8 cellular contexts compared by ENCODE assay signal in the genomic region with DNA sequence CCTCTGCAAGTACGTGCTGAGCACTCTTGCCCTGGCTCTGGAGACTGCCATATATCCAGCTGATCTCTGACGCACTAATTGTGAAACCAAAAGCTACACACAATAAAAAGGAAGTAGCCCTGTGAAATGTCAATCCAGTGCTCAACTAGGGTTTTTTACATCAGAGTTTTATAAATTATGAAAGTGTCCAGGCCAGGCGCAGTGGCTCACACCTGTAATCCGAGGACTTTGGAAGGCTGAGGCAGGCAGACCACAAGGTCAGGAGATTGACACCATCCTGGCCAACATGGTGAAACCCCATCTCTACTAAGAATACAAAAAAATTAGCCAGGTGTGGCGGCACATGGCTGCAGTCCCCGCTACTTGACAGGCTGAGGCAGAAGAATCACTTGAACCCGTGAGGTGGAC. TPM values are rescaled to one million over a fixed set of nuclear protein-coding genes. Genes with fewer than 3 reads are reported as not detected.
DNase-seq lines count a peak whose midpoint lies in the region; ATAC-seq and TF ChIP-seq lines count a peak whose summit lies in the region.

No MANE protein-coding gene starts in this region.

- no peak overlapping the region for H3K4me3 ChIP-seq in right cardiac atrium (ENCODE audit: low read length)

- TF ChIP-seq CTCF in GM13977 (IDR thresholded peaks at IDR 0.05; ENCODE audit: extremely low read depth, insufficient read depth, missing control alignments) (no peak), Calu3 (IDR thresholded peaks at IDR 0.05; ENCODE audit: unreplicated experiment) (no peak), HFFc6 (IDR thresholded peaks at IDR 0.05) (no peak)

- peaks cover 0 to 5% (median 0%) of the 10 kb centered on the region in 3 donors for H3K9me3 Mint-ChIP-seq in IgD-negative memory B cell
- no peaks in the 10 kb centered on the region for H3K9me3 Mint-ChIP-seq in Calu3 (ENCODE audit: low read depth, unreplicated experiment)
- H3K9me3 Mint-ChIP-seq in HFFc6, result peaks cover 18% of the 10 kb centered on the region

- DNase-seq in GM13977 (ENCODE audit: low spot score) (peak; percentile 64), right cardiac atrium (no peak), cerebellar cortex (ENCODE audit: low spot score) (no peak), HPDE6-E6E7 (ENCODE audit: extremely low spot score) (no peak), Calu3 (no peak), HFFc6 (no peak)

- CTCF ChIA-PET in Calu3 (lab: Charles Lee), result interaction anchor here (1.7 kb wide), 1 partner anchor 13 kb away, joined by 3 read pairs; no protein-coding TSS in a partner anchor

- intact Hi-C loops in right cardiac atrium (cut with DNase I), result loop anchor here in 3 of 4 donors (10.0 kb wide), 3 partner anchors 188 to 288 kb away; no protein-coding TSS in a partner anchor
- intact Hi-C loops in Calu3 (cut with micrococcal nuclease; ENCODE audit: unreplicated experiment), result no loop called here

- H3K27ac ChIP-seq in right cardiac atrium (ENCODE audit: low read length), result peak overlapping the region; percentile 37

- H3K27ac Mint-ChIP-seq in IgD-negative memory B cell (peak overlapping the region; percentile 96 to 100 (median 97)), Calu3 (ENCODE audit: unreplicated experiment) (no peak overlapping the region), HFFc6 (no peak overlapping the region)

- H3K27me3 ChIP-seq in right cardiac atrium (ENCODE audit: control insufficient read depth, insufficient read depth), result no peaks in the 10 kb centered on the region

- H3K36me3 Mint-ChIP-seq in IgD-negative memory B cell, result peaks cover 2% of the 10 kb centered on the region
- H3K36me3 Mint-ChIP-seq in Calu3 (ENCODE audit: insufficient read depth, unreplicated experiment), result no peaks in the 10 kb centered on the region
- peaks cover 21% of the 10 kb centered on the region for H3K36me3 Mint-ChIP-seq in HFFc6 (ENCODE audit: low read depth)

- H3K4me3 Mint-ChIP-seq in IgD-negative memory B cell (peak overlapping the region; percentile 71 to 92 (median 80)), Calu3 (ENCODE audit: low read depth, unreplicated experiment) (no peak overlapping the region), HFFc6 (no peak overlapping the region)

- WGBS in right cardiac atrium, result 86% methylated on average over 7 of the region's 7 CpGs

- peaks cover 30 to 47% (median 43%) of the 10 kb centered on the region in 3 donors for H3K4me1 Mint-ChIP-seq in IgD-negative memory B cell
- H3K4me1 Mint-ChIP-seq in Calu3 (ENCODE audit: low read depth, unreplicated experiment), result peaks cover 8% of the 10 kb centered on the region
- H3K4me1 Mint-ChIP-seq in HFFc6 (ENCODE audit: low read depth), result no peaks in the 10 kb centered on the region

- in situ Hi-C loops in GM13977 (cut with MboI; ENCODE audit: low pct_unique_long_range_greater_than_20kb, low sequenced_read_pairs, unreplicated experiment), result loop anchor here (10.0 kb wide), 1 partner anchor 178 kb away; no protein-coding TSS in a partner anchor

- no peaks in the 10 kb centered on the region for H3K27me3 Mint-ChIP-seq in IgD-negative memory B cell
- H3K27me3 Mint-ChIP-seq in Calu3 (ENCODE audit: unreplicated experiment), result no peaks in the 10 kb centered on the region
- H3K27me3 Mint-ChIP-seq in HFFc6 (ENCODE audit: insufficient read depth), result no peaks in the 10 kb centered on the region

- H3K9me3 ChIP-seq in right cardiac atrium (ENCODE audit: control insufficient read depth, low read length), result no peaks in the 10 kb centered on the region

- no peaks in the 10 kb centered on the region for H3K4me1 ChIP-seq in right cardiac atrium (ENCODE audit: control insufficient read depth, insufficient read depth, low read length)

- peak; percentile 96 for ATAC-seq in GM21528 (IDR thresholded peaks at IDR 0.05; ENCODE audit: low FRiP score, unreplicated experiment)
- no peak for ATAC-seq in right cardiac atrium

- no TSS peak for BruUV-seq in Calu3 (replicated peaks; lab: Mats Ljungman, UMichigan)

RNA-seq across cellular contexts. Expression of a gene that starts 24.5 kb away (rescaled TPM):
- 10.0 TPM for polyA plus RNA-seq in IgD-negative memory B cell
- total RNA-seq in right cardiac atrium, result 10 to 100 TPM; 19.8 to 23.8 (median 21.5) TPM
- 12.4 TPM for polyA plus RNA-seq in right cardiac atrium
- 32.0 and 37.4 TPM in 2 replicates for total RNA-seq in Calu3 (2022)
- 10 to 100 TPM; 21.2 to 24.1 (median 22.4) TPM for total RNA-seq in HFFc6 (2021; fragmentation: NEBNext Ultra II Directional; extraction: Animal tissue kit (Norgen Biotek cat#: 25700))

RNA-seq across cellular contexts. Expression of a gene that starts 25.1 kb away (rescaled TPM):
- polyA plus RNA-seq in IgD-negative memory B cell, result 6.8 TPM
- total RNA-seq in right cardiac atrium, result 1 to 10 TPM; 3.4 to 4.6 (median 3.8) TPM
- 2.9 TPM for polyA plus RNA-seq in right cardiac atrium
- total RNA-seq in Calu3 (2022), result 7.2 and 8.0 TPM in 2 replicates
- total RNA-seq in HFFc6 (2021; fragmentation: NEBNext Ultra II Directional; extraction: Animal tissue kit (Norgen Biotek cat#: 25700)), result 1 to 10 TPM; 4.2 to 6.1 (median 5.3) TPM

Comparison
In these comparisons a context has a peak if more than half of its experiments do, and no peak if none do; other contexts are left out.
1. H3K27ac Mint-ChIP-seq: peak in IgD-negative memory B cell (3 of 3); none in Calu3 (single experiment) and HFFc6 (single experiment).
2. H3K4me3 Mint-ChIP-seq: peak in IgD-negative memory B cell (4 of 4); none in Calu3 (single experiment) and HFFc6 (single experiment).